ENCODE assay signal across 9 cellular contexts in genomic region chr10:21020545-21020944, GRCh38.
DNase-seq lines count a peak whose midpoint lies in the region; ATAC-seq and TF ChIP-seq lines count a peak whose summit lies in the region.
"Had no signal": no experiment of that assay in that cellular context is flagged by ENCODE, and none has a peak within 500 bp of the region (broad histone marks: within the 10 kb centered on the region; RNA-seq: fewer than 3 reads in every experiment).

No MANE protein-coding gene starts in this region.

- no peak for TF ChIP-seq POLR2A in Peyer's patch (IDR thresholded peaks at IDR 0.05)

- no peak overlapping the region for H3K27ac ChIP-seq in Peyer's patch
- H3K27ac ChIP-seq in upper lobe of right lung = no peak overlapping the region
- H3K27ac ChIP-seq: thoracic aorta had no signal

- POLR2A ChIA-PET in BJ (lab: Charles Lee) = no interaction called here

- DNase-seq in BJ (ENCODE audit: low read depth) (no peak), Peyer's patch (peak in 1 of 3 donors; percentile 56), glomerular visceral epithelial cell (ENCODE audit: extremely low spot score) (peak; percentile 1), upper lobe of right lung (no peak), NCI-H1092 (lab: John Stamatoyannopoulos, UW) (no peak), NCI-H524 (lab: John Stamatoyannopoulos, UW) (no peak)

- H3K4me1 ChIP-seq in Peyer's patch = no peaks in the 10 kb centered on the region
- no peaks in the 10 kb centered on the region for H3K4me1 ChIP-seq in upper lobe of right lung

- H3K36me3 ChIP-seq in BJ (ENCODE audit: control insufficient read depth, insufficient read depth, low read length) = no peaks in the 10 kb centered on the region
- H3K36me3 ChIP-seq in Peyer's patch = no peaks in the 10 kb centered on the region
- H3K36me3 ChIP-seq in upper lobe of right lung = no peaks in the 10 kb centered on the region
- H3K36me3 ChIP-seq: thoracic aorta had no signal

- H3K4me3 ChIP-seq in BJ (ENCODE audit: low read depth, low read length) (no peak overlapping the region), Peyer's patch (no peak overlapping the region), upper lobe of right lung (no peak overlapping the region)
- H3K4me3 ChIP-seq: thoracic aorta had no signal

- TF ChIP-seq CTCF in BJ (IDR thresholded peaks at IDR 0.05; ENCODE audit: insufficient read depth, low read depth, low read length) (peak; percentile 26; the same call in 1 of the 2 replicates), Peyer's patch (IDR thresholded peaks at IDR 0.05) (peak in 4 of 6 experiments; percentile 14 to 35 (median 27)), upper lobe of right lung (IDR thresholded peaks at IDR 0.05) (peak; percentile 14)

- intact Hi-C loops in upper lobe of right lung (cut with DNase I) = no loop called here

- H3K9me3 ChIP-seq in Peyer's patch = no peaks in the 10 kb centered on the region
- no peaks in the 10 kb centered on the region for H3K9me3 ChIP-seq in upper lobe of right lung
- H3K9me3 ChIP-seq: thoracic aorta had no signal

- no peaks in the 10 kb centered on the region for H3K27me3 ChIP-seq in BJ (ENCODE audit: control insufficient read depth, insufficient read depth, low read length)
- no peaks in the 10 kb centered on the region for H3K27me3 ChIP-seq in Peyer's patch
- no peaks in the 10 kb centered on the region for H3K27me3 ChIP-seq in upper lobe of right lung

- CTCF ChIA-PET in BJ (lab: Yijun Ruan, JAX) = interaction anchor here (1.5 kb wide), 1 partner anchor 22 kb away, joined by 3 read pairs; no protein-coding TSS in a partner anchor

- ATAC-seq in GM18873 (IDR thresholded peaks at IDR 0.05; ENCODE audit: low FRiP score, unreplicated experiment) (peak; percentile 79), HG03060 (IDR thresholded peaks at IDR 0.05; ENCODE audit: low read depth, unreplicated experiment) (peak; percentile 73), upper lobe of right lung (peak; percentile 28)

Comparison
In these comparisons a context has a peak if more than half of its experiments do, and no peak if none do; other contexts are left out.
1. ATAC-seq: peak in every context shown above with its lines; median percentile 79 in GM18873; 73 in HG03060; 28 in upper lobe of right lung.